In the genomic region with DNA sequence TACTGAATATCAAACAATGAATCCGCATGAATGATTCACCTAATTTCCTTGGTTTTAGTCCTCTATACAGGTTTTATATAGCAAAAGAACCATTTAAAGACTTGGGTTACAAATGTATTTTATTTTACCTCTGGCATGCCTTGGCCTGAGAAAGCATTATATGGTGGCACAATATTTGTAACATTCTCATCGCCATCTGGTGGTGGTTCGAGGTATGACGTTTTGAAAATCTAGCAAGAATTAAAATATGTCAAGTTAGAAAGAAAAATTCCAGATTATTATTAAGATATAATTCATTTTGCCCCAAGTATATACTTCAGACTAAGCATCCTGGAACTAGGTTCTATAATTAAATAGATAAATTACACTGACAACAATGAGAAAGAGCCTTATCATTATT, we compare ENCODE assay signal across 8 cellular contexts.
A peak's percentile ranks its signal among the peaks of the same experiment; 100 is the strongest.
DNase-seq lines count a peak whose midpoint lies in the region; TF ChIP-seq lines count a peak whose summit lies in the region.
"Not testable (repeated sequence)": the region's sequence is repeated elsewhere in the genome, so short reads cannot be mapped to it uniquely, and the experiment has no call there.

No MANE protein-coding gene starts in this region.

- not testable (repeated sequence) for TF ChIP-seq POLR2A in NB4 (IDR thresholded peaks at IDR 0.05; ENCODE audit: extremely low read depth, insufficient read length); esophagus muscularis mucosa (IDR thresholded peaks at IDR 0.05; ENCODE audit: low read depth)

- DNase-seq in ACHN (peak; percentile 13), NB4 (ENCODE audit: low read depth) (peak; percentile 13), adipocyte (ENCODE audit: low read depth) (peak; percentile 49), mesenchymal stem cell (peak; percentile 1)
- not testable (repeated sequence) for DNase-seq in esophagus muscularis mucosa (ENCODE audit: extremely low spot score)
- DNase-seq in stimulated activated CD4-positive, alpha-beta T cell treated with anti-CD3 and anti-CD28 coated beads, Interleukin-1b, Interleukin-23, amount 100 ng/mL, for 24 hours (ENCODE audit: low read depth in 4 of 4, low spot score in 1 of 4) = peak in 3 of 4 experiments; percentile 6 to 9 (median 8)

- H2BK15ac ChIP-seq in mesenchymal stem cell (ENCODE audit: low read depth, poor library complexity, severe bottlenecking) = not testable (repeated sequence)

- not testable (repeated sequence) for TF ChIP-seq EP300 in esophagus muscularis mucosa (IDR thresholded peaks at IDR 0.05)

- not testable (repeated sequence) for H3K27ac ChIP-seq in esophagus muscularis mucosa (replicated peaks in 1 of 4); mesenchymal stem cell (ENCODE audit: low read length, poor library complexity, severe bottlenecking)

- H3K79me1 ChIP-seq in mesenchymal stem cell (replicated peaks; ENCODE audit: low read length, poor library complexity, severe bottlenecking) = not testable (repeated sequence)

- intact Hi-C loops in esophagus muscularis mucosa (cut with DNase I) = not testable (repeated sequence)

- H3K4ac ChIP-seq in mesenchymal stem cell (ENCODE audit: low read depth in 1 of 2, low read length in 2 of 2) = not testable (repeated sequence)

- H2BK120ac ChIP-seq in mesenchymal stem cell (ENCODE audit: low read depth, low read length) = not testable (repeated sequence)

- not testable (repeated sequence) for H4K91ac ChIP-seq in mesenchymal stem cell (ENCODE audit: low read length)

- not testable (repeated sequence) for H2AFZ ChIP-seq in mesenchymal stem cell (ENCODE audit: low read depth, low read length)

- H4K8ac ChIP-seq in mesenchymal stem cell (ENCODE audit: low read length) = not testable (repeated sequence)

- not testable (repeated sequence) for H2BK12ac ChIP-seq in mesenchymal stem cell (ENCODE audit: low read length in 2 of 2)

- H2BK5ac ChIP-seq in mesenchymal stem cell (ENCODE audit: low read depth, low read length, poor library complexity, severe bottlenecking) = not testable (repeated sequence)

- not testable (repeated sequence) for H2AK5ac ChIP-seq in mesenchymal stem cell (ENCODE audit: low read length, severe bottlenecking)

- H3K9ac ChIP-seq in adipocyte (ENCODE audit: low read length); mesenchymal stem cell (ENCODE audit: low read length): not testable (repeated sequence)

- not testable (repeated sequence) for H3K23ac ChIP-seq in mesenchymal stem cell (ENCODE audit: low read length in 2 of 2)

- H3K4me2 ChIP-seq in mesenchymal stem cell (ENCODE audit: low read length, poor library complexity, severe bottlenecking) = not testable (repeated sequence)

- WGBS in esophagus muscularis mucosa = 1% methylated on average over 4 of the region's 4 CpGs
- 0% methylated on average over 2 of the region's 4 CpGs for WGBS in mesenchymal stem cell

- H3K14ac ChIP-seq in mesenchymal stem cell (ENCODE audit: low read length in 2 of 2) = not testable (repeated sequence)

- not testable (repeated sequence) for H3K4me1 ChIP-seq in adipocyte (ENCODE audit: control insufficient read depth, insufficient read depth, low read length); esophagus muscularis mucosa; mesenchymal stem cell (ENCODE audit: control insufficient read depth, insufficient read depth, low read depth, low read length)

- not testable (repeated sequence) for H3K27me3 ChIP-seq in adipocyte (replicated peaks; ENCODE audit: control insufficient read depth, insufficient read depth, low read length); esophagus muscularis mucosa; mesenchymal stem cell (ENCODE audit: control insufficient read depth in 1 of 2, insufficient read depth in 1 of 2, low read length in 2 of 2)

- H3K36me3 ChIP-seq in adipocyte (ENCODE audit: control insufficient read depth, insufficient read depth, low read length, severe bottlenecking); esophagus muscularis mucosa; mesenchymal stem cell (ENCODE audit: control insufficient read depth in 1 of 2, insufficient read depth in 2 of 2, low read depth in 1 of 2, low read length in 2 of 2): not testable (repeated sequence)

- in situ Hi-C loops in ACHN (cut with HindIII; ENCODE audit: low pct_ligation_motif_present, low pct_unique_long_range_greater_than_20kb, low sequenced_read_pairs) = not testable (repeated sequence)

- TF ChIP-seq CTCF in GM12872 (IDR thresholded peaks at IDR 0.05; ENCODE audit: insufficient read depth, low read depth, low read length) (peak; percentile 27; the same call in 2 of the 3 replicates), WI38 (IDR thresholded peaks at IDR 0.05; ENCODE audit: low read depth, low read length) (peak; percentile 12; the same call in 1 of the 2 replicates), esophagus muscularis mucosa (IDR thresholded peaks at IDR 0.05) (peak; percentile 42 to 60 (median 52))
- not testable (repeated sequence) for TF ChIP-seq CTCF in NB4 (IDR thresholded peaks at IDR 0.05; ENCODE audit: low read depth, low read length)

- not testable (repeated sequence) for H3K9me3 ChIP-seq in adipocyte (ENCODE audit: control insufficient read depth, low read length); esophagus muscularis mucosa; mesenchymal stem cell (ENCODE audit: control insufficient read depth, low read length)

- H3K4me3 ChIP-seq in NB4 (ENCODE audit: low read depth, low read length); WI38 (ENCODE audit: low read depth, low read length); adipocyte (ENCODE audit: low read length); esophagus muscularis mucosa; mesenchymal stem cell (ENCODE audit: insufficient read depth in 1 of 2, low read depth in 1 of 2, low read length in 2 of 2): not testable (repeated sequence)

- not testable (repeated sequence) for H3K18ac ChIP-seq in mesenchymal stem cell (ENCODE audit: low read depth in 1 of 2, low read length in 2 of 2)
